8 cellular contexts compared by ENCODE assay signal in genomic region chr2:197310940-197311485, GRCh38. TPM values are rescaled to one million over a fixed set of nuclear protein-coding genes. Genes with fewer than 3 reads are reported as not detected.
DNase-seq lines count a peak whose midpoint lies in the region; ATAC-seq and TF ChIP-seq lines count a peak whose summit lies in the region.

No MANE protein-coding gene starts in this region.

- no peaks in the 10 kb centered on the region for H3K27me3 ChIP-seq in tibial artery

- no peaks in the 10 kb centered on the region for H3K9me3 Mint-ChIP-seq in activated T-cell treated with anti-CD3 and anti-CD28 coated beads, Interleukin-2, amount 50 U/mL, for 24 hours
- H3K9me3 Mint-ChIP-seq in activated T-helper 17 cell treated with anti-CD3 and anti-CD28 coated beads, Interleukin-2, amount 50 U/mL, for 72 hours = no peaks in the 10 kb centered on the region

- peak overlapping the region; percentile 84 for H3K4me3 Mint-ChIP-seq in activated T-cell treated with anti-CD3 and anti-CD28 coated beads, Interleukin-2, amount 50 U/mL, for 24 hours
- peak overlapping the region; percentile 90 for H3K4me3 Mint-ChIP-seq in activated T-helper 17 cell treated with anti-CD3 and anti-CD28 coated beads, Interleukin-2, amount 50 U/mL, for 72 hours

- H3K4me3 ChIP-seq in tibial artery = peak overlapping the region; percentile 80 to 83

- no peak for TF ChIP-seq CTCF in tibial artery (IDR thresholded peaks at IDR 0.05)

- DNase-seq in activated T-cell treated with anti-CD3 and anti-CD28 coated beads, Interleukin-2, amount 50 U/mL, for 24 hours = no peak
- no peak for DNase-seq in activated T-cell treated with anti-CD3 and anti-CD28 coated beads, Interleukin-2, amount 50 U/mL, for 48 hours
- DNase-seq in kidney tubule cell (ENCODE audit: low spot score) = peak; percentile 7
- DNase-seq in tibial artery = no peak
- no peak for DNase-seq in epidermal melanocyte (ENCODE audit: insufficient read length, low spot score)
- DNase-seq in dedifferentiated amniotic fluid mesenchymal stem cell (ENCODE audit: extremely low spot score) = no peak

- H3K4me1 ChIP-seq in tibial artery = peaks cover 0 to 45% (median 21%) of the 10 kb centered on the region in 4 donors

- H3K4me1 Mint-ChIP-seq in activated T-cell treated with anti-CD3 and anti-CD28 coated beads, Interleukin-2, amount 50 U/mL, for 24 hours (ENCODE audit: low read depth) = peaks cover 80% of the 10 kb centered on the region
- H3K4me1 Mint-ChIP-seq in activated T-helper 17 cell treated with anti-CD3 and anti-CD28 coated beads, Interleukin-2, amount 50 U/mL, for 72 hours = peaks cover 25% of the 10 kb centered on the region

- H3K27ac ChIP-seq in tibial artery = peak overlapping the region; percentile 77 to 79

- H3K36me3 ChIP-seq in tibial artery = no peaks in the 10 kb centered on the region

- H3K27ac Mint-ChIP-seq in activated T-cell treated with anti-CD3 and anti-CD28 coated beads, Interleukin-2, amount 50 U/mL, for 24 hours = peak overlapping the region; percentile 95
- H3K27ac Mint-ChIP-seq in activated T-helper 17 cell treated with anti-CD3 and anti-CD28 coated beads, Interleukin-2, amount 50 U/mL, for 72 hours = peak overlapping the region; percentile 85

- H3K27me3 Mint-ChIP-seq in activated T-cell treated with anti-CD3 and anti-CD28 coated beads, Interleukin-2, amount 50 U/mL, for 24 hours = no peaks in the 10 kb centered on the region
- no peaks in the 10 kb centered on the region for H3K27me3 Mint-ChIP-seq in activated T-helper 17 cell treated with anti-CD3 and anti-CD28 coated beads, Interleukin-2, amount 50 U/mL, for 72 hours

- no peaks in the 10 kb centered on the region for H3K9me3 ChIP-seq in tibial artery

- intact Hi-C loops in tibial artery (cut with DNase I; ENCODE audit: low total_unique reads) = loop anchor here (2.0 to 5.0 kb wide), 2 partner anchors 66 to 120 kb away; no protein-coding TSS in a partner anchor

- H3K36me3 Mint-ChIP-seq in activated T-cell treated with anti-CD3 and anti-CD28 coated beads, Interleukin-2, amount 50 U/mL, for 24 hours (ENCODE audit: low read depth) = peaks cover 32% of the 10 kb centered on the region
- peaks cover 34% of the 10 kb centered on the region for H3K36me3 Mint-ChIP-seq in activated T-helper 17 cell treated with anti-CD3 and anti-CD28 coated beads, Interleukin-2, amount 50 U/mL, for 72 hours (ENCODE audit: low read depth)

- no peak for ATAC-seq in activated T-helper 17 cell treated with anti-CD3 and anti-CD28 coated beads, Interleukin-2, amount 50 U/mL, for 72 hours (replicated peaks)
- ATAC-seq in GM21423 (IDR thresholded peaks at IDR 0.05; ENCODE audit: unreplicated experiment) = no peak

RNA-seq across cellular contexts. Expression of gene ANKRD44, which starts 0.4 kb away (rescaled TPM):
- 100 to 1,000 TPM; 131 to 154 TPM for total RNA-seq in activated T-helper 17 cell treated with anti-CD3 and anti-CD28 coated beads, Interleukin-2, amount 50 U/mL, for 72 hours
